20 cellular contexts compared by ENCODE assay signal in genomic region chr2:69512446-69512845, GRCh38.
"Had no signal": no experiment of that assay in that cellular context is flagged by ENCODE, and none has a peak within 500 bp of the region (broad histone marks: within the 10 kb centered on the region; RNA-seq: fewer than 3 reads in every experiment).

No MANE protein-coding gene starts in this region.

- ATAC-seq: gastroesophageal sphincter had no signal

- H3K4me3 Mint-ChIP-seq: naive B cell, nephron progenitor cell had no signal

- H3K27ac Mint-ChIP-seq: nephron progenitor cell had no signal

- H3K27me3 Mint-ChIP-seq: naive B cell had no signal

- H3K9me3 Mint-ChIP-seq: nephron progenitor cell had no signal

- H3K4me3 ChIP-seq: esophagus muscularis mucosa, gastroesophageal sphincter, psoas muscle, sigmoid colon, skin epidermis, suprapubic skin, tibial artery, upper lobe of left lung, uterus had no signal

- H3K36me3 ChIP-seq: uterus had no signal

- H3K4me1 ChIP-seq: gastroesophageal sphincter, parathyroid adenoma, psoas muscle, sigmoid colon, suprapubic skin, uterus had no signal

- DNase-seq: effector memory CD4-positive, alpha-beta T cell; glutamatergic neuron; mesendoderm; naive B cell; nephron progenitor cell; psoas muscle; retina; sigmoid colon; stimulated activated CD4-positive, alpha-beta T cell treated with anti-CD3 and anti-CD28 coated beads, Interleukin-2, amount 100 ng/mL, for 24 hours; stimulated activated CD4-positive, alpha-beta T cell treated with anti-CD3 and anti-CD28 coated beads, Interleukin-4, amount 100 ng/mL, for 4 hours; stimulated activated naive CD4-positive, alpha-beta T cell; tibial artery; upper lobe of left lung; uterus had no signal

- H3K27ac ChIP-seq: epithelial cell of prostate, esophagus muscularis mucosa, gastroesophageal sphincter, parathyroid adenoma, psoas muscle, sigmoid colon, skin epidermis, suprapubic skin, tibial artery, upper lobe of left lung, uterus had no signal

- H3K9me3 ChIP-seq: esophagus muscularis mucosa, gastroesophageal sphincter, psoas muscle, sigmoid colon, suprapubic skin, tibial artery, upper lobe of left lung, uterus had no signal

- H3K4me1 Mint-ChIP-seq: naive B cell had no signal

- H3K27me3 ChIP-seq: esophagus muscularis mucosa, gastroesophageal sphincter, sigmoid colon, suprapubic skin, tibial artery, upper lobe of left lung, uterus had no signal
